ENCODE assay signal across 8 cellular contexts in the genomic region with DNA sequence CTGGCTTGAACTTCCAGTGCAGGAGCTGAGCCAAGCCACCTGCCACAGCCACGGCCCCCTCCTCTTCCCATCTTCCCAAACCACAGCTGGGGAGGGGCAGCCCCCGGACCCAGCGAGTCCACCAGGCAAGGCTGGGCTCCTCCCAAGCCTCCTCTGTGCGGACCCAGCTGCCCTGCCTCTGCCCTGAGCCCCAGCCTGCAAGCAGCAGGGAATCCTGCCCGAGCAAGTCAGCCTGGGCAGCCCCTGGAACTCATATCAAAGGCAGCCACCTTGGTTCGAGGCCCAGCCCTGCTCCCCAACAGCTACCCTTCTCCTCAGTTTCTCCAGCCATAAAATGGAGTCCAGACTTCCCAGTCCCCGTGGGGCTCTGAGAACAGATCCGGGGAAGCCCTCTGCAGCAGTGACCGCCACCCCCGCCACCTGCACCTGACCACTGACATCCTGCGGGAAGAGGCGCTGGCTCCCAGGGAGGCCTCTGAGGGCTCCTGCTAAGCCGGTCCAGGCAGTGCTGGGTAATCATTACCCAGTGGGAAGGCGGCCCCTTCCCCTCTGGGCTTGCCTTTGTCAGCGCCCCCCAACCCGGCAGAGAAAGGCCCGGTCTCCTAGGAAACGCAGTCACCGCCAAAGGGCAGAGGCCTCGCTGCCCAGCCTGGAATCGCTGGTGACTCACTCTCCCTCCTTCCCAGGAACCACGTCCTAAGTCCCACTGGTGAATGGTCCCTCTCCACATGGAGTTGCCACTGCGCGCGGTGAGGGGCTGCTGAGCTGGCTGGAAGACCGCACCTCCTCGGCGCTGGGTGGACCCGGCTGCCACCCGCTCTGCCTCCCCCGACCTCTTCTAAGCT. TPM values are rescaled to one million over a fixed set of nuclear protein-coding genes. Genes with fewer than 3 reads are reported as not detected.
A peak's percentile ranks its signal among the peaks of the same experiment; 100 is the strongest.
DNase-seq lines count a peak whose midpoint lies in the region; ATAC-seq and TF ChIP-seq lines count a peak whose summit lies in the region.

No MANE protein-coding gene starts in this region.

- peaks cover 58% of the 10 kb centered on the region for H4K20me1 ChIP-seq in neural progenitor cell (ENCODE audit: low read depth)

- H3K4me1 ChIP-seq in neural progenitor cell = peaks cover 25% of the 10 kb centered on the region

- ATAC-seq in T-cell (replicated peaks in 1 of 4) = no peak

- H3K4me3 ChIP-seq in fibroblast of villous mesenchyme (ENCODE audit: low read depth, low read length) (peak overlapping the region; percentile 73), neural progenitor cell (peak overlapping the region; percentile 87)

- no peak for TF ChIP-seq CTCF in fibroblast of villous mesenchyme (IDR thresholded peaks at IDR 0.05; ENCODE audit: insufficient read depth, low read depth, low read length)
- TF ChIP-seq CTCF in neural progenitor cell (IDR thresholded peaks at IDR 0.05) = no peak

- H3K9ac ChIP-seq in neural progenitor cell = no peak overlapping the region

- peaks cover 5% of the 10 kb centered on the region for H3K4me1 Mint-ChIP-seq in activated T-cell treated with anti-CD3 and anti-CD28 coated beads, Interleukin-2, amount 50 U/mL, for 24 hours (ENCODE audit: low read depth)
- H3K4me1 Mint-ChIP-seq in T-cell (peaks cover 0 to 12% (median 9%) of the 10 kb centered on the region in 3 donors), neural progenitor cell (peaks cover 51% of the 10 kb centered on the region)

- H3K27ac Mint-ChIP-seq in activated T-cell treated with anti-CD3 and anti-CD28 coated beads, Interleukin-2, amount 50 U/mL, for 24 hours = no peak overlapping the region
- H3K27ac Mint-ChIP-seq in T-cell = no peak overlapping the region
- peak overlapping the region; percentile 60 for H3K27ac Mint-ChIP-seq in neural progenitor cell

- H3K9me3 Mint-ChIP-seq in activated T-cell treated with anti-CD3 and anti-CD28 coated beads, Interleukin-2, amount 50 U/mL, for 24 hours = no peaks in the 10 kb centered on the region
- H3K9me3 Mint-ChIP-seq in T-cell (no peaks in the 10 kb centered on the region), neural progenitor cell (no peaks in the 10 kb centered on the region)

- H3K27me3 Mint-ChIP-seq in activated T-cell treated with anti-CD3 and anti-CD28 coated beads, Interleukin-2, amount 50 U/mL, for 24 hours = peaks cover 20% of the 10 kb centered on the region
- H3K27me3 Mint-ChIP-seq in T-cell (peaks cover 0 to 8% of the 10 kb centered on the region in 2 donors), neural progenitor cell (ENCODE audit: insufficient read depth, low read depth) (peaks cover 3% of the 10 kb centered on the region)

- H3K4me3 Mint-ChIP-seq in activated T-cell treated with anti-CD3 and anti-CD28 coated beads, Interleukin-2, amount 50 U/mL, for 24 hours = peak overlapping the region; percentile 61
- peak overlapping the region; percentile 47 to 68 (median 60) for H3K4me3 Mint-ChIP-seq in T-cell
- H3K4me3 Mint-ChIP-seq in neural progenitor cell = peak overlapping the region; percentile 94

- H2AFZ ChIP-seq in neural progenitor cell (replicated peaks) = no peak overlapping the region

- peaks cover 21% of the 10 kb centered on the region for H3F3A ChIP-seq in neural progenitor cell (ENCODE audit: low read depth)

- CTCF ChIA-PET in T-cell (lab: Charles Lee) = no interaction called here

- no peak for DNase-seq in activated T-cell treated with anti-CD3 and anti-CD28 coated beads, Interleukin-2, amount 50 U/mL, for 24 hours
- no peak for DNase-seq in activated T-cell treated with anti-CD3 and anti-CD28 coated beads, Interleukin-2, amount 50 U/mL, for 48 hours
- DNase-seq in T-cell = no peak
- DNase-seq in fibroblast of villous mesenchyme (ENCODE audit: low read depth) = peak; percentile 83
- DNase-seq in neural progenitor cell (ENCODE audit: low spot score) = peak; percentile 84
- DNase-seq in NCI-H1048 (lab: John Stamatoyannopoulos, UW) = no peak
- no peak for DNase-seq in NCI-H187 treated with DMSO at 0.1 percent for 48 hours (lab: John Stamatoyannopoulos, UW)
- no peak for DNase-seq in GF-D8 (lab: John Stamatoyannopoulos, UW)

- no peak overlapping the region for H3K27ac ChIP-seq in neural progenitor cell

- H3K79me2 ChIP-seq in neural progenitor cell (ENCODE audit: low read depth) = peaks cover 68% of the 10 kb centered on the region

- no peaks in the 10 kb centered on the region for H3K9me3 ChIP-seq in neural progenitor cell (ENCODE audit: low read depth)

- POLR2A ChIA-PET in T-cell (lab: Charles Lee) = no interaction called here

- no peaks in the 10 kb centered on the region for H3K36me3 Mint-ChIP-seq in activated T-cell treated with anti-CD3 and anti-CD28 coated beads, Interleukin-2, amount 50 U/mL, for 24 hours (ENCODE audit: low read depth)
- no peaks in the 10 kb centered on the region for H3K36me3 Mint-ChIP-seq in T-cell
- peaks cover 2% of the 10 kb centered on the region for H3K36me3 Mint-ChIP-seq in neural progenitor cell

- H3K4me2 ChIP-seq in neural progenitor cell = peak overlapping the region; percentile 86

- no peaks in the 10 kb centered on the region for H3K27me3 ChIP-seq in neural progenitor cell

- H3K36me3 ChIP-seq in neural progenitor cell = no peaks in the 10 kb centered on the region

RNA-seq across cellular contexts. Expression of a gene that starts 1.5 kb away (rescaled TPM):
- total RNA-seq in T-cell (1 to 10 TPM; 1.2 to 7.5 (median 4.9) TPM), fibroblast of villous mesenchyme (9.7 and 13.4 TPM in 2 replicates), neural progenitor cell (ENCODE audit: low replicate concordance) (12.9 and 19.0 TPM in 2 replicates)

RNA-seq across cellular contexts. Expression of a gene that starts 34.7 kb away (rescaled TPM):
- total RNA-seq in T-cell (10 to 100 TPM in 4 of 5 donors, 1 to 10 TPM in 1; 8.4 to 18.0 (median 16.5) TPM), fibroblast of villous mesenchyme (18.4 and 22.9 TPM in 2 replicates), neural progenitor cell (ENCODE audit: low replicate concordance) (19.0 and 28.3 TPM in 2 replicates)

Comparison
In these comparisons a context has a peak if more than half of its experiments do, and no peak if none do; other contexts are left out.
1. DNase-seq: peak in fibroblast of villous mesenchyme (single experiment) and neural progenitor cell (single experiment); none in activated T-cell treated with anti-CD3 and anti-CD28 coated beads, Interleukin-2, amount 50 U/mL, for 24 hours (single experiment), activated T-cell treated with anti-CD3 and anti-CD28 coated beads, Interleukin-2, amount 50 U/mL, for 48 hours (0 of 2), T-cell (0 of 34), NCI-H1048 (single experiment), NCI-H187 treated with DMSO at 0.1 percent for 48 hours (single experiment) and GF-D8 (single experiment).
2. Peak in every context shown above with its lines, with median percentiles within 50 percentile points of each other: H3K4me3 Mint-ChIP-seq.